1 cellular context compared by ENCODE assay signal in genomic region chr15:40829155-40829554, GRCh38.
TF ChIP-seq lines count a peak whose summit lies in the region.

No MANE protein-coding gene starts in this region.

TF ChIP-seq in K562, 482 proteins besides CTCF, POLR2A, EP300 and RAD21 (continues in another document):
- TF ChIP-seq SIX5 (IDR thresholded peaks at IDR 0.05; ENCODE audit: borderline replicate concordance in 1 of 2, insufficient read depth in 1 of 2, low read depth in 1 of 2, low read length in 2 of 2) = no peak
- no peak for TF ChIP-seq ZNF609 (CRISPR knock-in tag; IDR thresholded peaks at IDR 0.05; ENCODE audit: borderline replicate concordance)
- TF ChIP-seq DNMT1 (IDR thresholded peaks at IDR 0.05) = no peak
- TF ChIP-seq STAT5A (IDR thresholded peaks at IDR 0.05; ENCODE audit: borderline replicate concordance, low read length) = no peak
- TF ChIP-seq POLR3A (IDR thresholded peaks at IDR 0.05; ENCODE audit: borderline replicate concordance, extremely low read depth, insufficient read depth, insufficient read length) = no peak
- TF ChIP-seq MAFG (tag; conservative IDR thresholded peaks at IDR 0.05) = peak; percentile 75
- TF ChIP-seq HDGF (IDR thresholded peaks at IDR 0.05) = no peak
- TF ChIP-seq NUFIP1 (IDR thresholded peaks at IDR 0.05; ENCODE audit: partially characterized antibody) = no peak
- TF ChIP-seq XRCC5 (IDR thresholded peaks at IDR 0.05; ENCODE audit: low read depth, low read length) = no peak
- TF ChIP-seq ATF6 (CRISPR knock-in tag; IDR thresholded peaks at IDR 0.05) = no peak
- TF ChIP-seq KDM2B (CRISPR knock-in tag; IDR thresholded peaks at IDR 0.05) = no peak
- TF ChIP-seq NCOA1 (IDR thresholded peaks at IDR 0.05; ENCODE audit: low read depth) = no peak
- TF ChIP-seq E2F3 (CRISPR knock-in tag; IDR thresholded peaks at IDR 0.05) = no peak
- TF ChIP-seq RAD51 (IDR thresholded peaks at IDR 0.05; ENCODE audit: borderline replicate concordance, low read depth) = peak; percentile 78
- no peak for TF ChIP-seq ZNF184 (CRISPR knock-in tag; IDR thresholded peaks at IDR 0.05)
- no peak for TF ChIP-seq SRSF3 (IDR thresholded peaks at IDR 0.05; ENCODE audit: insufficient read depth, low read length)
- TF ChIP-seq CBFA2T2 (conservative IDR thresholded peaks at IDR 0.05) = peak; percentile 38; the same call in 1 of the 2 replicates
- TF ChIP-seq ZNF395 (CRISPR knock-in tag; IDR thresholded peaks at IDR 0.05) = no peak
- no peak for TF ChIP-seq RFX5 (IDR thresholded peaks at IDR 0.05; ENCODE audit: low read depth, low read length)
- TF ChIP-seq ZBTB49 (CRISPR knock-in tag; IDR thresholded peaks at IDR 0.05; ENCODE audit: borderline replicate concordance) = no peak
- no peak for TF ChIP-seq FOSL1 (tag; conservative IDR thresholded peaks at IDR 0.05)
- TF ChIP-seq BACH1 (tag; IDR thresholded peaks at IDR 0.05) = no peak
- TF ChIP-seq BRF1 (IDR thresholded peaks at IDR 0.05; ENCODE audit: borderline replicate concordance, extremely low read depth, insufficient read length) = no peak
- no peak for TF ChIP-seq ZC3H8 (IDR thresholded peaks at IDR 0.05)
- no peak for TF ChIP-seq ZNF239 (CRISPR knock-in tag; IDR thresholded peaks at IDR 0.05)
- TF ChIP-seq HDAC1 (IDR thresholded peaks at IDR 0.05) = no peak
- no peak for TF ChIP-seq ZNF311 (CRISPR knock-in tag; IDR thresholded peaks at IDR 0.05)
- no peak for TF ChIP-seq ZNF644 (tag; IDR thresholded peaks at IDR 0.05; ENCODE audit: low read depth)
- no peak for TF ChIP-seq ZNF224 (CRISPR knock-in tag; IDR thresholded peaks at IDR 0.05)
- no peak for TF ChIP-seq HES1 (IDR thresholded peaks at IDR 0.05; ENCODE audit: low read depth)
- TF ChIP-seq TEAD2 (tag; IDR thresholded peaks at IDR 0.05) = no peak
- no peak for TF ChIP-seq SMARCE1 (IDR thresholded peaks at IDR 0.05)
- TF ChIP-seq MAFF (IDR thresholded peaks at IDR 0.05; ENCODE audit: low read length) = peak; percentile 70
- TF ChIP-seq MCM7 (IDR thresholded peaks at IDR 0.05) = no peak
- no peak for TF ChIP-seq ZNF408 (CRISPR knock-in tag; IDR thresholded peaks at IDR 0.05; ENCODE audit: low read depth)
- TF ChIP-seq TGIF2 (CRISPR knock-in tag; IDR thresholded peaks at IDR 0.05) = no peak
- no peak for TF ChIP-seq ZNF143 (CRISPR knock-in tag; IDR thresholded peaks at IDR 0.05)
- TF ChIP-seq NR4A1 (CRISPR knock-in tag; IDR thresholded peaks at IDR 0.05) = no peak
- 0 out of 2 replicates have a peak, but pooled peaks have one; percentile 35 for TF ChIP-seq NR4A1 (tag; IDR thresholded peaks at IDR 0.05)
- TF ChIP-seq NFATC3 (IDR thresholded peaks at IDR 0.05) = no peak
- TF ChIP-seq ZKSCAN3 (CRISPR knock-in tag; IDR thresholded peaks at IDR 0.05) = no peak
- TF ChIP-seq TAF9B (IDR thresholded peaks at IDR 0.05; ENCODE audit: partially characterized antibody) = no peak
- no peak for TF ChIP-seq RBM39 (optimal IDR thresholded peaks at IDR 0.05; ENCODE audit: low read depth, low read length)
- TF ChIP-seq BCL6 (CRISPR knock-in tag; IDR thresholded peaks at IDR 0.05) = no peak
- TF ChIP-seq RFX1 (IDR thresholded peaks at IDR 0.05) = no peak
- no peak for TF ChIP-seq CREM (IDR thresholded peaks at IDR 0.05; ENCODE audit: low read depth)
- TF ChIP-seq ZBTB33 (CRISPR knock-in tag; IDR thresholded peaks at IDR 0.05) = no peak
- TF ChIP-seq USF2 (CRISPR knock-in tag; IDR thresholded peaks at IDR 0.05) = peak; percentile 63
- no peak for TF ChIP-seq RHOXF2B (CRISPR knock-in tag; conservative IDR thresholded peaks at IDR 0.05)
- no peak for TF ChIP-seq PBX2 (CRISPR knock-in tag; IDR thresholded peaks at IDR 0.05; ENCODE audit: low read depth)
- no peak for TF ChIP-seq PBX2 (tag; conservative IDR thresholded peaks at IDR 0.05; ENCODE audit: low read depth)
- TF ChIP-seq SMARCB1 (IDR thresholded peaks at IDR 0.05; ENCODE audit: insufficient read length, low read depth) = no peak
- no peak for TF ChIP-seq ELF1 (tag; IDR thresholded peaks at IDR 0.05)
- TF ChIP-seq MEIS2 (IDR thresholded peaks at IDR 0.05; ENCODE audit: partially characterized antibody) = no peak
- 0 out of 2 replicates have a peak, but pooled peaks have one; percentile 48 for TF ChIP-seq MAFK (IDR thresholded peaks at IDR 0.05; ENCODE audit: low read length)
- no peak for TF ChIP-seq SRSF7 (optimal IDR thresholded peaks at IDR 0.05; ENCODE audit: low read depth, low read length)
- TF ChIP-seq JUNB (CRISPR knock-in tag; conservative IDR thresholded peaks at IDR 0.05) = no peak
- TF ChIP-seq RBM22 (IDR thresholded peaks at IDR 0.05; ENCODE audit: low read depth, low read length, poor library complexity, severe bottlenecking) = no peak
- TF ChIP-seq SAFB (IDR thresholded peaks at IDR 0.05; ENCODE audit: borderline replicate concordance, low read depth, low read length) = no peak
- TF ChIP-seq ZNF696 (CRISPR knock-in tag; conservative IDR thresholded peaks at IDR 0.05) = no peak
- no peak for TF ChIP-seq JUN (IDR thresholded peaks at IDR 0.05; ENCODE audit: borderline replicate concordance, low read depth, low read length)
- no peak for TF ChIP-seq JUN (CRISPR knock-in tag; IDR thresholded peaks at IDR 0.05; ENCODE audit: borderline replicate concordance)
- no peak for TF ChIP-seq ZNF124 (CRISPR knock-in tag; IDR thresholded peaks at IDR 0.05)
- no peak for TF ChIP-seq ZC3H4 (CRISPR knock-in tag; IDR thresholded peaks at IDR 0.05; ENCODE audit: borderline replicate concordance)
- no peak for TF ChIP-seq ZNF778 (CRISPR knock-in tag; IDR thresholded peaks at IDR 0.05)
